ENCODE assay signal across 2 cellular contexts in the genomic region with DNA sequence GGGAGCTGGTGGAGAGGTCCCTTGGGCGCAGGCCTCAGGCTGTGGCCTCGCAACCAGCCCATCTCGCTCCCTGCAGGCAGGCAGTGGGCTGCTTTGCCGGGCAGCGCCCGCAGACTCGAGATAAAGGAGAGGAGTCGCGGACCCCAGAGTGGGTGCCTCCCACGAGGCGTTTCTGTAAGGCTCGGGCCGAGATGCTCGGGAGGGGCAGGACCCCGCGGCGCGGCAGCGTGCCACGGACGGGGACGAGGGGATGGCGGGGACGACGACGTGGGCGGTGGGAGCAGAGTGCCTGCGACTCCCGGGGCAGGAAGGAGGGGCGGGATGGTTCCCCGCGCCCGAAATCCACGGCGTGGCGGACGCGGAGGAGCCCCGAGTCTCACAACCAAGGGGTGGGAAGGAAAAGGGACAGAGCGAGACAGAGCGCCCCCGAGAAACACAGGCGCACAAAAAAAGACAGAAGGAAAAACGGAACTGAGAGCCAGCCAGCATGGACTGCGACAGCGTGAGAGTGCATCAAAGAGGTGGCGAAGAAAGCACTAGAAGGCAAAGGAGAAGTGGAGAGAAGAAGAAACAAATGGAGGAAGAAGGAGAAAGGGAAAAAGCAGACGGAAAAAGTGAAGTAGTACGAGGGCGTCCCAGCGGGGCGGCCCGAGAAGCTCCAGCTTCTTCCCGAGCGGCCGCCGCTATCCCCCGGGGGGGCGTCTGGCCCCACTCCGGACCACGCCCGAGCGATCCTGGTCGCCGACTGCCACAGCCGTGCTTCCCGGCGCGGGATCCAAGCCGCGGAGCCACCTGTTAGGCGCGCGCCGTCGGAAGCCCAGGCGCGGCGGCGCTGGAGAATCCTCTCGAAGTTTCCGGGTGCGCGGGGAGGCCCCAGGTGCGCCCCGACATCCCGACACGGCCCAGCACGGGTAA.
TF ChIP-seq lines count a peak whose summit lies in the region.

No MANE protein-coding gene starts in this region.

TF ChIP-seq in SK-N-SH, 30 proteins besides CTCF, POLR2A, EP300 and RAD21:
- TF ChIP-seq, protein P1, sequence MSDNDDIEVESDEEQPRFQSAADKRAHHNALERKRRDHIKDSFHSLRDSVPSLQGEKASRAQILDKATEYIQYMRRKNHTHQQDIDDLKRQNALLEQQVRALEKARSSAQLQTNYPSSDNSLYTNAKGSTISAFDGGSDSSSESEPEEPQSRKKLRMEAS (IDR thresholded peaks at IDR 0.05; ENCODE audit: low read depth), result no peak
- TF ChIP-seq CHD2 (IDR thresholded peaks at IDR 0.05; ENCODE audit: low read length, partially characterized antibody), result no peak
- TF ChIP-seq FOSL2 (IDR thresholded peaks at IDR 0.05; ENCODE audit: borderline replicate concordance, low read depth), result no peak
- TF ChIP-seq, protein P2, sequence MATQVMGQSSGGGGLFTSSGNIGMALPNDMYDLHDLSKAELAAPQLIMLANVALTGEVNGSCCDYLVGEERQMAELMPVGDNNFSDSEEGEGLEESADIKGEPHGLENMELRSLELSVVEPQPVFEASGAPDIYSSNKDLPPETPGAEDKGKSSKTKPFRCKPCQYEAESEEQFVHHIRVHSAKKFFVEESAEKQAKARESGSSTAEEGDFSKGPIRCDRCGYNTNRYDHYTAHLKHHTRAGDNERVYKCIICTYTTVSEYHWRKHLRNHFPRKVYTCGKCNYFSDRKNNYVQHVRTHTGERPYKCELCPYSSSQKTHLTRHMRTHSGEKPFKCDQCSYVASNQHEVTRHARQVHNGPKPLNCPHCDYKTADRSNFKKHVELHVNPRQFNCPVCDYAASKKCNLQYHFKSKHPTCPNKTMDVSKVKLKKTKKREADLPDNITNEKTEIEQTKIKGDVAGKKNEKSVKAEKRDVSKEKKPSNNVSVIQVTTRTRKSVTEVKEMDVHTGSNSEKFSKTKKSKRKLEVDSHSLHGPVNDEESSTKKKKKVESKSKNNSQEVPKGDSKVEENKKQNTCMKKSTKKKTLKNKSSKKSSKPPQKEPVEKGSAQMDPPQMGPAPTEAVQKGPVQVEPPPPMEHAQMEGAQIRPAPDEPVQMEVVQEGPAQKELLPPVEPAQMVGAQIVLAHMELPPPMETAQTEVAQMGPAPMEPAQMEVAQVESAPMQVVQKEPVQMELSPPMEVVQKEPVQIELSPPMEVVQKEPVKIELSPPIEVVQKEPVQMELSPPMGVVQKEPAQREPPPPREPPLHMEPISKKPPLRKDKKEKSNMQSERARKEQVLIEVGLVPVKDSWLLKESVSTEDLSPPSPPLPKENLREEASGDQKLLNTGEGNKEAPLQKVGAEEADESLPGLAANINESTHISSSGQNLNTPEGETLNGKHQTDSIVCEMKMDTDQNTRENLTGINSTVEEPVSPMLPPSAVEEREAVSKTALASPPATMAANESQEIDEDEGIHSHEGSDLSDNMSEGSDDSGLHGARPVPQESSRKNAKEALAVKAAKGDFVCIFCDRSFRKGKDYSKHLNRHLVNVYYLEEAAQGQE (IDR thresholded peaks at IDR 0.05; ENCODE audit: low read depth, low read length), result no peak
- TF ChIP-seq FOXM1 (IDR thresholded peaks at IDR 0.05; ENCODE audit: low read depth), result no peak
- no peak for TF ChIP-seq TEAD4 (IDR thresholded peaks at IDR 0.05; ENCODE audit: borderline replicate concordance, insufficient read depth)
- no peak for TF ChIP-seq MEF2A (IDR thresholded peaks at IDR 0.05; ENCODE audit: borderline replicate concordance, low read depth)
- TF ChIP-seq, protein P3, sequence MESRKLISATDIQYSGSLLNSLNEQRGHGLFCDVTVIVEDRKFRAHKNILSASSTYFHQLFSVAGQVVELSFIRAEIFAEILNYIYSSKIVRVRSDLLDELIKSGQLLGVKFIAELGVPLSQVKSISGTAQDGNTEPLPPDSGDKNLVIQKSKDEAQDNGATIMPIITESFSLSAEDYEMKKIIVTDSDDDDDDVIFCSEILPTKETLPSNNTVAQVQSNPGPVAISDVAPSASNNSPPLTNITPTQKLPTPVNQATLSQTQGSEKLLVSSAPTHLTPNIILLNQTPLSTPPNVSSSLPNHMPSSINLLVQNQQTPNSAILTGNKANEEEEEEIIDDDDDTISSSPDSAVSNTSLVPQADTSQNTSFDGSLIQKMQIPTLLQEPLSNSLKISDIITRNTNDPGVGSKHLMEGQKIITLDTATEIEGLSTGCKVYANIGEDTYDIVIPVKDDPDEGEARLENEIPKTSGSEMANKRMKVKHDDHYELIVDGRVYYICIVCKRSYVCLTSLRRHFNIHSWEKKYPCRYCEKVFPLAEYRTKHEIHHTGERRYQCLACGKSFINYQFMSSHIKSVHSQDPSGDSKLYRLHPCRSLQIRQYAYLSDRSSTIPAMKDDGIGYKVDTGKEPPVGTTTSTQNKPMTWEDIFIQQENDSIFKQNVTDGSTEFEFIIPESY (IDR thresholded peaks at IDR 0.05; ENCODE audit: borderline replicate concordance, low read depth), result no peak
- TF ChIP-seq, protein P4, sequence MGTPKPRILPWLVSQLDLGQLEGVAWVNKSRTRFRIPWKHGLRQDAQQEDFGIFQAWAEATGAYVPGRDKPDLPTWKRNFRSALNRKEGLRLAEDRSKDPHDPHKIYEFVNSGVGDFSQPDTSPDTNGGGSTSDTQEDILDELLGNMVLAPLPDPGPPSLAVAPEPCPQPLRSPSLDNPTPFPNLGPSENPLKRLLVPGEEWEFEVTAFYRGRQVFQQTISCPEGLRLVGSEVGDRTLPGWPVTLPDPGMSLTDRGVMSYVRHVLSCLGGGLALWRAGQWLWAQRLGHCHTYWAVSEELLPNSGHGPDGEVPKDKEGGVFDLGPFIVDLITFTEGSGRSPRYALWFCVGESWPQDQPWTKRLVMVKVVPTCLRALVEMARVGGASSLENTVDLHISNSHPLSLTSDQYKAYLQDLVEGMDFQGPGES (IDR thresholded peaks at IDR 0.05; ENCODE audit: low read depth, low read length), result no peak
- TF ChIP-seq GATA2 (CRISPR knock-in tag; IDR thresholded peaks at IDR 0.05), result no peak
- no peak for TF ChIP-seq NFIC (IDR thresholded peaks at IDR 0.05; ENCODE audit: borderline replicate concordance)
- TF ChIP-seq JUND (IDR thresholded peaks at IDR 0.05), result no peak
- no peak for TF ChIP-seq EZH2phosphoT487 (IDR thresholded peaks at IDR 0.05; ENCODE audit: borderline replicate concordance, low read depth)
- no peak for TF ChIP-seq NRF1 (IDR thresholded peaks at IDR 0.05; ENCODE audit: low read depth, low read length)
- no peak for TF ChIP-seq MXI1 (IDR thresholded peaks at IDR 0.05; ENCODE audit: low read depth, low read length)
- TF ChIP-seq ELF1 (IDR thresholded peaks at IDR 0.05), result no peak
- TF ChIP-seq RCOR1 (IDR thresholded peaks at IDR 0.05; ENCODE audit: low read length), result no peak

TF ChIP-seq in GM23338, 12 proteins besides CTCF, POLR2A, EP300 and RAD21 (continued from another document):
- TF ChIP-seq, protein P5, sequence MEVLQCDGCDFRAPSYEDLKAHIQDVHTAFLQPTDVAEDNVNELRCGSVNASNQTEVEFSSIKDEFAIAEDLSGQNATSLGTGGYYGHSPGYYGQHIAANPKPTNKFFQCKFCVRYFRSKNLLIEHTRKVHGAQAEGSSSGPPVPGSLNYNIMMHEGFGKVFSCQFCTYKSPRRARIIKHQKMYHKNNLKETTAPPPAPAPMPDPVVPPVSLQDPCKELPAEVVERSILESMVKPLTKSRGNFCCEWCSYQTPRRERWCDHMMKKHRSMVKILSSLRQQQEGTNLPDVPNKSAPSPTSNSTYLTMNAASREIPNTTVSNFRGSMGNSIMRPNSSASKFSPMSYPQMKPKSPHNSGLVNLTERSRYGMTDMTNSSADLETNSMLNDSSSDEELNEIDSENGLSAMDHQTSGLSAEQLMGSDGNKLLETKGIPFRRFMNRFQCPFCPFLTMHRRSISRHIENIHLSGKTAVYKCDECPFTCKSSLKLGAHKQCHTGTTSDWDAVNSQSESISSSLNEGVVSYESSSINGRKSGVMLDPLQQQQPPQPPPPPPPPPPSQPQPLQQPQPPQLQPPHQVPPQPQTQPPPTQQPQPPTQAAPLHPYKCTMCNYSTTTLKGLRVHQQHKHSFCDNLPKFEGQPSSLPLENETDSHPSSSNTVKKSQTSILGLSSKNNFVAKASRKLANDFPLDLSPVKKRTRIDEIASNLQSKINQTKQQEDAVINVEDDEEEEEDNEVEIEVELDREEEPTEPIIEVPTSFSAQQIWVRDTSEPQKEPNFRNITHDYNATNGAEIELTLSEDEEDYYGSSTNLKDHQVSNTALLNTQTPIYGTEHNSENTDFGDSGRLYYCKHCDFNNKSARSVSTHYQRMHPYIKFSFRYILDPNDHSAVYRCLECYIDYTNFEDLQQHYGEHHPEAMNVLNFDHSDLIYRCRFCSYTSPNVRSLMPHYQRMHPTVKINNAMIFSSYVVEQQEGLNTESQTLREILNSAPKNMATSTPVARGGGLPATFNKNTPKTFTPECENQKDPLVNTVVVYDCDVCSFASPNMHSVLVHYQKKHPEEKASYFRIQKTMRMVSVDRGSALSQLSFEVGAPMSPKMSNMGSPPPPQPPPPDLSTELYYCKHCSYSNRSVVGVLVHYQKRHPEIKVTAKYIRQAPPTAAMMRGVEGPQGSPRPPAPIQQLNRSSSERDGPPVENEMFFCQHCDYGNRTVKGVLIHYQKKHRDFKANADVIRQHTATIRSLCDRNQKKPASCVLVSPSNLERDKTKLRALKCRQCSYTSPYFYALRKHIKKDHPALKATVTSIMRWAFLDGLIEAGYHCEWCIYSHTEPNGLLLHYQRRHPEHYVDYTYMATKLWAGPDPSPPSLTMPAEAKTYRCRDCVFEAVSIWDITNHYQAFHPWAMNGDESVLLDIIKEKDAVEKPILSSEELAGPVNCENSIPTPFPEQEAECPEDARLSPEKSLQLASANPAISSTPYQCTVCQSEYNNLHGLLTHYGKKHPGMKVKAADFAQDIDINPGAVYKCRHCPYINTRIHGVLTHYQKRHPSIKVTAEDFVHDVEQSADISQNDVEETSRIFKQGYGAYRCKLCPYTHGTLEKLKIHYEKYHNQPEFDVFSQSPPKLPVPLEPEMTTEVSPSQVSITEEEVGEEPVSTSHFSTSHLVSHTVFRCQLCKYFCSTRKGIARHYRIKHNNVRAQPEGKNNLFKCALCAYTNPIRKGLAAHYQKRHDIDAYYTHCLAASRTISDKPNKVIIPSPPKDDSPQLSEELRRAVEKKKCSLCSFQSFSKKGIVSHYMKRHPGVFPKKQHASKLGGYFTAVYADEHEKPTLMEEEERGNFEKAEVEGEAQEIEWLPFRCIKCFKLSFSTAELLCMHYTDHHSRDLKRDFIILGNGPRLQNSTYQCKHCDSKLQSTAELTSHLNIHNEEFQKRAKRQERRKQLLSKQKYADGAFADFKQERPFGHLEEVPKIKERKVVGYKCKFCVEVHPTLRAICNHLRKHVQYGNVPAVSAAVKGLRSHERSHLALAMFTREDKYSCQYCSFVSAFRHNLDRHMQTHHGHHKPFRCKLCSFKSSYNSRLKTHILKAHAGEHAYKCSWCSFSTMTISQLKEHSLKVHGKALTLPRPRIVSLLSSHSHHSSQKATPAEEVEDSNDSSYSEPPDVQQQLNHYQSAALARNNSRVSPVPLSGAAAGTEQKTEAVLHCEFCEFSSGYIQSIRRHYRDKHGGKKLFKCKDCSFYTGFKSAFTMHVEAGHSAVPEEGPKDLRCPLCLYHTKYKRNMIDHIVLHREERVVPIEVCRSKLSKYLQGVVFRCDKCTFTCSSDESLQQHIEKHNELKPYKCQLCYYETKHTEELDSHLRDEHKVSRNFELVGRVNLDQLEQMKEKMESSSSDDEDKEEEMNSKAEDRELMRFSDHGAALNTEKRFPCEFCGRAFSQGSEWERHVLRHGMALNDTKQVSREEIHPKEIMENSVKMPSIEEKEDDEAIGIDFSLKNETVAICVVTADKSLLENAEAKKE (CRISPR knock-in tag; IDR thresholded peaks at IDR 0.05), result no peak
- TF ChIP-seq, protein P2 (IDR thresholded peaks at IDR 0.05; ENCODE audit: unreplicated experiment), result no peak
TF ChIP-seq in GM23338: peak in this region for 0.
